Comparison of ENCODE assay signal across 26 cellular contexts in genomic region chr1:193108471-193108870, GRCh38.
"Had no signal": no experiment of that assay in that cellular context is flagged by ENCODE, and none has a peak within 500 bp of the region (broad histone marks: within the 10 kb centered on the region; RNA-seq: fewer than 3 reads in every experiment).

No MANE protein-coding gene starts in this region.

- H3K9me3 Mint-ChIP-seq: naive thymus-derived CD4-positive, alpha-beta T cell; natural killer cell treated with Interleukin-12 subunit alpha and Interleukin-12 subunit beta and Interleukin-15 and Interleukin-18, amount 100 ng/mL, for 72 hours; stimulated activated naive B cell treated with anti-CD40 and anti-IgM and Interleukin-4, amounts not matched to agents 10 μg/mL and 1 μg/mL and 100 μg/mL, for 72 hours had no signal

- H3K4me3 Mint-ChIP-seq: natural killer cell treated with Interleukin-12 subunit alpha and Interleukin-12 subunit beta and Interleukin-15 and Interleukin-18, amount 100 ng/mL, for 72 hours; stimulated activated naive B cell treated with anti-CD40 and anti-IgM and Interleukin-4, amounts not matched to agents 10 μg/mL and 1 μg/mL and 100 μg/mL, for 72 hours had no signal

- H3K27ac ChIP-seq: left lung, ovary, psoas muscle, right lobe of liver, stomach, testis, thyroid gland, transverse colon, upper lobe of left lung, vagina had no signal

- H3K27ac Mint-ChIP-seq: natural killer cell treated with Interleukin-12 subunit alpha and Interleukin-12 subunit beta and Interleukin-15 and Interleukin-18, amount 100 ng/mL, for 72 hours; stimulated activated naive B cell treated with anti-CD40 and anti-IgM and Interleukin-4, amounts not matched to agents 10 μg/mL and 1 μg/mL and 100 μg/mL, for 72 hours had no signal

- H3K36me3 ChIP-seq: left lung, ovary, right lobe of liver, stomach, thyroid gland, transverse colon, upper lobe of left lung, vagina had no signal

- H3K27me3 Mint-ChIP-seq: natural killer cell treated with Interleukin-12 subunit alpha and Interleukin-12 subunit beta and Interleukin-15 and Interleukin-18, amount 100 ng/mL, for 72 hours; stimulated activated naive B cell treated with anti-CD40 and anti-IgM and Interleukin-4, amounts not matched to agents 10 μg/mL and 1 μg/mL and 100 μg/mL, for 72 hours had no signal

- H3K4me2 ChIP-seq: smooth muscle cell had no signal

- H3K27me3 ChIP-seq: left lung, ovary, right lobe of liver, stomach, testis, thyroid gland, transverse colon, upper lobe of left lung, vagina had no signal

- FAIRE-seq: islet of Langerhans, kidney had no signal

- DNase-seq: hippocampal formation; kidney; left colon; left lung; midbrain; mucosa of descending colon; naive thymus-derived CD4-positive, alpha-beta T cell; ovary; psoas muscle; right lobe of liver; stimulated activated CD4-positive, alpha-beta T cell treated with anti-CD3 and anti-CD28 coated beads, Interleukin-1b, Interleukin-23, amount 100 ng/mL, for 48 hours; stimulated activated CD4-positive, alpha-beta T cell treated with anti-CD3 and anti-CD28 coated beads, Interleukin-2, amount 100 ng/mL, for 48 hours; stimulated activated CD4-positive, alpha-beta T cell treated with anti-CD3 and anti-CD28 coated beads, Interleukin-4, amount 100 ng/mL, for 4 hours; stimulated activated CD8-positive, alpha-beta memory T cell treated with anti-CD3 and anti-CD28 coated beads, Interleukin-4, amount 100 ng/mL, for 48 hours; stimulated activated naive B cell treated with anti-CD40 and anti-IgM and Interleukin-4, amounts not matched to agents 10 μg/mL and 1 μg/mL and 100 μg/mL, for 72 hours; stimulated activated naive CD8-positive, alpha-beta T cell treated with anti-CD3 and anti-CD28 coated beads, Interleukin-15, Interleukin-2, amounts not matched to agents 100 U/mL and 50 U/mL, for 24 hours; stomach; testis; thyroid gland; transverse colon; upper lobe of left lung had no signal

- H3K36me3 Mint-ChIP-seq: naive thymus-derived CD4-positive, alpha-beta T cell; natural killer cell treated with Interleukin-12 subunit alpha and Interleukin-12 subunit beta and Interleukin-15 and Interleukin-18, amount 100 ng/mL, for 72 hours; stimulated activated naive B cell treated with anti-CD40 and anti-IgM and Interleukin-4, amounts not matched to agents 10 μg/mL and 1 μg/mL and 100 μg/mL, for 72 hours had no signal

- H3K4me3 ChIP-seq: left lung, lung, mucosa of descending colon, ovary, psoas muscle, right lobe of liver, smooth muscle cell, stomach, testis, thyroid gland, transverse colon, upper lobe of left lung, vagina had no signal

- H3K9me3 ChIP-seq: left lung, mucosa of descending colon, ovary, psoas muscle, right lobe of liver, stomach, testis, thyroid gland, transverse colon, upper lobe of left lung, vagina had no signal
